9 cellular contexts compared by ENCODE assay signal in the genomic region with DNA sequence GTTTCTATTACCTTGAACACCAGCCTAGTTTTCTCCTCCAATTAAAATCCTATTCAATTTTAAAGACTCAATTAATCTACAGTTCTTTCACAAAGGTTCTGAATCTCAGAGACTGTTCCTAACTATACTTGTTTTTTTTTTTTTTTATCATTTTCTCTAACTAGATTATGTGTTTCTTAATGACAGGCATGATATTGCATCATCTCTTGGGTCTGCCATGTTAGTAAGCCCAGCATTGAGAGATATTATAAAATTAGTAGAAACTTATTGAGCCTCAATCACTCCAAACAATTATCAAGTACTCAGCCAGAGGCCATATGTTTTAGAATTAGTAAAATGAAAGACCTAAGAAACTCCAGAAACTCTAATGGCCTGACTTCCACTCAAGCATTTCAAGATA. TPM values are rescaled to one million over a fixed set of nuclear protein-coding genes. Genes with fewer than 3 reads are reported as not detected.
"Had no signal": no experiment of that assay in that cellular context is flagged by ENCODE, and none has a peak within 500 bp of the region (broad histone marks: within the 10 kb centered on the region; RNA-seq: fewer than 3 reads in every experiment).

No MANE protein-coding gene starts in this region.

- H3K4me3 ChIP-seq: GM12878 had no signal

- DNase-seq: GDM1, GF-D8 had no signal

- ATAC-seq: GM12878 had no signal

- FAIRE-seq: G401.6, GM12878, GM12891, GM12892, GM18507, GM19239 had no signal

RNA-seq across cellular contexts. Expression of a gene that starts 28.1 kb away (rescaled TPM):
- total RNA-seq: G401 had no signal
